Comparison of ENCODE assay signal across 1 cellular context in genomic region chr2:131093066-131093842, GRCh38.
TF ChIP-seq lines count a peak whose summit lies in the region.

TSS of gene FAM168B (minus strand) at chr2:131093460. CDS start at chr2:131082646, 10,814 bp downstream.

TF ChIP-seq in GM12878, 131 proteins besides CTCF, POLR2A, EP300 and RAD21 (continued from another document):
- TF ChIP-seq REST (IDR thresholded peaks at IDR 0.05; ENCODE audit: low read depth, low read length) (0 out of 2 replicates have a peak, but pooled peaks have one; percentile 11), NR2C1 (IDR thresholded peaks at IDR 0.05) (peak; percentile 52), ZNF622 (IDR thresholded peaks at IDR 0.05) (no peak), MEF2B (IDR thresholded peaks at IDR 0.05; ENCODE audit: partially characterized antibody, poor library complexity, severe bottlenecking) (no peak), JUNB (IDR thresholded peaks at IDR 0.05) (no peak), ZNF592 (IDR thresholded peaks at IDR 0.05) (no peak; the same call in 1 of the 2 replicates), SP1 (IDR thresholded peaks at IDR 0.05; ENCODE audit: low read depth, low read length) (no peak), SREBF1 (IDR thresholded peaks at IDR 0.05; ENCODE audit: low read length) (no peak), USF1 (IDR thresholded peaks at IDR 0.05; ENCODE audit: borderline replicate concordance, extremely low read length, insufficient read depth, low read depth, low read length) (peak; percentile 97)
